ENCODE assay signal across 8 cellular contexts in the genomic region with DNA sequence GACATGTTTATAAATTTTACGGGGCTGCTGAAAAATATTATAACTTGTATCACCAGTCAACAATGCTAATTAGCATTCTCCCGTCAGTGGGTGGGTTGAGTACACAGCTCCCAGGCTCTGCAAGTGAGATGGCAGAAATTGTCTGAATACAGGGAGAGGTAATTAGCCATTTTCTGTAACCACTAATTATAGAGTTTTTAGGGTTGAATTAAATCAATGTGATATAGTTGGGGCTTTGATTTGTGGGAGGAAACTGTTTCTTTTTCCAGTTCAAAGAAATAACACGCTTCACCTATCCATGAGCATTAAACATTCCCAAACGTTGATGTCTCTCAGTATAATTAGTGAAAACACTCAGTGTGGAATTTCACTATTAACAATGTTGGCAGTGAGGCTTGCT. TPM values are rescaled to one million over a fixed set of nuclear protein-coding genes. Genes with fewer than 3 reads are reported as not detected.
DNase-seq lines count a peak whose midpoint lies in the region; ATAC-seq, FAIRE-seq and TF ChIP-seq lines count a peak whose summit lies in the region.

No MANE protein-coding gene starts in this region.

- peak overlapping the region; percentile 95; the same call in 1 of the 2 replicates for H3K4me2 ChIP-seq in IMR-90 (ENCODE audit: low read depth, low read length)

- H4K91ac ChIP-seq in IMR-90 (ENCODE audit: insufficient read depth, low read depth, low read length) = no peak overlapping the region

- peaks cover 0 to 17% of the 10 kb centered on the region in 2 donors for H3K36me3 Mint-ChIP-seq in naive B cell

- no peak for TF ChIP-seq POLR2A in IMR-90 (IDR thresholded peaks at IDR 0.05; ENCODE audit: low read depth, low read length)

- TF ChIP-seq CTCF in AG10803 (conservative IDR thresholded peaks at IDR 0.05; ENCODE audit: low read length) (no peak), IMR-90 (conservative IDR thresholded peaks at IDR 0.05; ENCODE audit: low read depth, low read length) (no peak), bronchial epithelial cell (IDR thresholded peaks at IDR 0.05; ENCODE audit: insufficient read depth, low read length, severe bottlenecking) (no peak)

- H3K27me3 Mint-ChIP-seq in naive B cell = peaks cover 23 to 30% (median 27%) of the 10 kb centered on the region in 3 donors

- H3K23ac ChIP-seq in IMR-90 (ENCODE audit: low read depth, low read length) = no peak overlapping the region

- H3K4ac ChIP-seq in IMR-90 (ENCODE audit: low read depth, low read length) = no peak overlapping the region

- H3K9me3 ChIP-seq in IMR-90 (ENCODE audit: control insufficient read depth, insufficient read depth, low read length) = peaks cover 4% of the 10 kb centered on the region; the same call in 1 of the 2 replicates

- ATAC-seq in IMR-90 (ENCODE audit: low read depth) = no peak
- no peak for ATAC-seq in naive B cell (ENCODE audit: low read depth in 2 of 2)
- no peak for ATAC-seq in HG03139 (IDR thresholded peaks at IDR 0.05; ENCODE audit: unreplicated experiment)

- H3K27ac Mint-ChIP-seq in naive B cell = no peak overlapping the region

- peaks cover 25 to 33% of the 10 kb centered on the region in 2 experiments for H3K79me1 ChIP-seq in IMR-90 (ENCODE audit: low read depth in 1 of 2, low read length in 2 of 2)

- no peak overlapping the region for H3K14ac ChIP-seq in IMR-90 (replicated peaks; ENCODE audit: low read depth, low read length)

- H4K8ac ChIP-seq in IMR-90 (ENCODE audit: low read depth in 2 of 2, low read length in 2 of 2) = no peak overlapping the region

- no peak overlapping the region for H3K9ac ChIP-seq in IMR-90 (ENCODE audit: low read depth, low read length)

- H3K4me3 ChIP-seq in AG10803 (ENCODE audit: low read length) = peak overlapping the region; percentile 73
- no peak overlapping the region for H3K4me3 ChIP-seq in IMR-90 (ENCODE audit: insufficient read depth, low read depth, low read length)
- peak overlapping the region; percentile 82 for H3K4me3 ChIP-seq in bronchial epithelial cell (ENCODE audit: low read depth, low read length)

- intact Hi-C loops in IMR-90 (cut with micrococcal nuclease) = loop anchor here (5.0 kb wide), 1 partner anchor 64 kb away; no protein-coding TSS in a partner anchor

- H2BK5ac ChIP-seq in IMR-90 (ENCODE audit: low read depth, low read length, poor library complexity, severe bottlenecking) = no peak overlapping the region

- H3K27ac ChIP-seq in IMR-90 (ENCODE audit: insufficient read depth, low read length) = no peak overlapping the region

- H3K4me1 ChIP-seq in IMR-90 (ENCODE audit: control insufficient read depth, insufficient read depth, low read length) = no peaks in the 10 kb centered on the region

- dilution Hi-C loops in IMR-90 (cut with HindIII; ENCODE audit: low sequenced_read_pairs, unreplicated experiment) = no loop called here

- H2BK15ac ChIP-seq in IMR-90 (ENCODE audit: low read depth, low read length) = no peak overlapping the region

- H2BK120ac ChIP-seq in IMR-90 (ENCODE audit: low read depth, low read length) = no peak overlapping the region

- peaks cover 3% of the 10 kb centered on the region for H3K9me1 ChIP-seq in IMR-90 (ENCODE audit: insufficient read depth, low read length)

- H3K18ac ChIP-seq in IMR-90 (ENCODE audit: low read depth, low read length) = no peak overlapping the region

- H3K36me3 ChIP-seq in IMR-90 (ENCODE audit: control insufficient read depth, insufficient read depth, low read length) = no peaks in the 10 kb centered on the region
- no peaks in the 10 kb centered on the region for H3K36me3 ChIP-seq in bronchial epithelial cell (ENCODE audit: control insufficient read depth, insufficient read depth, low read length)

- no peak overlapping the region for H2AFZ ChIP-seq in IMR-90 (replicated peaks; ENCODE audit: low read length, poor library complexity)

- H3K56ac ChIP-seq in IMR-90 (ENCODE audit: extremely low read depth, insufficient read depth, low read length) = no peak overlapping the region

- H4K5ac ChIP-seq in IMR-90 (ENCODE audit: low read depth, low read length) = no peak overlapping the region

- peaks cover 7 to 11% (median 10%) of the 10 kb centered on the region in 3 donors for H3K4me1 Mint-ChIP-seq in naive B cell

- no peaks in the 10 kb centered on the region; the same call in 1 of the 2 replicates for H3K27me3 ChIP-seq in IMR-90 (ENCODE audit: control insufficient read depth, insufficient read depth, low read length)
- H3K27me3 ChIP-seq in bronchial epithelial cell (ENCODE audit: control insufficient read depth, insufficient read depth, low read length) = no peaks in the 10 kb centered on the region

- H4K20me1 ChIP-seq in IMR-90 (ENCODE audit: insufficient read depth, low read length) = peaks cover 6% of the 10 kb centered on the region; the same call in 1 of the 2 replicates

- WGBS in IMR-90 (ENCODE audit: extremely low coverage in 2 of 2, insufficient read length in 1 of 2), 2 experiments = no CpG with 5 or more reads among the region's 4 CpGs

- DNase-seq in AG10803 (ENCODE audit: low read depth) = no peak
- no peak for DNase-seq in IMR-90
- no peak for DNase-seq in bronchial epithelial cell (ENCODE audit: low read depth)
- no peak for DNase-seq in naive B cell
- no peak for DNase-seq in HK-2 (ENCODE audit: unreplicated experiment)
- no peak for DNase-seq in SKM-1 treated with dmso at 0.1 percent for 144 hours (lab: John Stamatoyannopoulos, UW; ENCODE audit: unreplicated experiment)
- no peak for DNase-seq in NCI-H1694 treated with DMSO at 0.1 percent for 48 hours (lab: John Stamatoyannopoulos, UW)

- H2AK9ac ChIP-seq in IMR-90 (replicated peaks; ENCODE audit: low read depth, low read length, poor library complexity) = no peak overlapping the region

- BruUV-seq in IMR-90 (replicated peaks; lab: Mats Ljungman, UMichigan) = no TSS peak

- in situ Hi-C loops in IMR-90 (cut with MboI; ENCODE audit: low sequenced_read_pairs) = no loop called here

- peak overlapping the region; percentile 20 to 87 (median 78) for H3K4me3 Mint-ChIP-seq in naive B cell

- POLR2A ChIA-PET in IMR-90 (lab: Charles Lee; ENCODE audit: unreplicated experiment) = no interaction called here

- no peak overlapping the region for H2AK5ac ChIP-seq in IMR-90 (ENCODE audit: low read depth, low read length)

- H3K9me3 Mint-ChIP-seq in naive B cell = peaks cover 2 to 24% (median 6%) of the 10 kb centered on the region in 7 donors

- no peak for TF ChIP-seq RAD21 in IMR-90 (IDR thresholded peaks at IDR 0.05; ENCODE audit: low read length)

- CTCF ChIA-PET in IMR-90 (lab: Yijun Ruan, JAX) = interaction anchor here (1.1 kb wide), 1 partner anchor 64 kb away, joined by 4 read pairs; no protein-coding TSS in a partner anchor

- FAIRE-seq in bronchial epithelial cell (lab: Jason Lieb, UNC) = no peak

- no peak overlapping the region for H2BK20ac ChIP-seq in IMR-90 (ENCODE audit: low read depth, low read length)

TF ChIP-seq in IMR-90, 13 proteins besides CTCF, POLR2A, EP300 and RAD21:
- no peak for TF ChIP-seq NFE2L2 (IDR thresholded peaks at IDR 0.05; ENCODE audit: low read depth, low read length)
- TF ChIP-seq BHLHE40 (IDR thresholded peaks at IDR 0.05; ENCODE audit: low read depth, low read length) = no peak
- no peak for TF ChIP-seq FOS (IDR thresholded peaks at IDR 0.05; ENCODE audit: low read depth, low read length)

RNA-seq across cellular contexts. Expression of a gene that starts 1.4 kb away (rescaled TPM):
- total RNA-seq in IMR-90 (2012; rRNA removed) (6.1 and 7.5 TPM in 2 replicates), bronchial epithelial cell (10.5 and 15.3 TPM in 2 replicates)
- polyA plus RNA-seq in IMR-90 (2012; rRNA removed) (6.7 and 7.5 TPM in 2 replicates), naive B cell (ENCODE audit: low read depth in 6 of 6) (under 1 TPM in 5 of 6 donors, not detected in 1; 0.09 to 0.55 (median 0.24) TPM)
- 3.2 and 4.9 TPM in 2 replicates for polyA plus RNA-seq in IMR-90 (2012; cell fraction: cytosol; rRNA removed)
- polyA plus RNA-seq in IMR-90 (2012; cell fraction: nucleus; rRNA removed; ENCODE audit: low replicate concordance) = 2.0 and 2.8 TPM in 2 replicates
